ENCODE assay signal across 29 cellular contexts in the genomic region with DNA sequence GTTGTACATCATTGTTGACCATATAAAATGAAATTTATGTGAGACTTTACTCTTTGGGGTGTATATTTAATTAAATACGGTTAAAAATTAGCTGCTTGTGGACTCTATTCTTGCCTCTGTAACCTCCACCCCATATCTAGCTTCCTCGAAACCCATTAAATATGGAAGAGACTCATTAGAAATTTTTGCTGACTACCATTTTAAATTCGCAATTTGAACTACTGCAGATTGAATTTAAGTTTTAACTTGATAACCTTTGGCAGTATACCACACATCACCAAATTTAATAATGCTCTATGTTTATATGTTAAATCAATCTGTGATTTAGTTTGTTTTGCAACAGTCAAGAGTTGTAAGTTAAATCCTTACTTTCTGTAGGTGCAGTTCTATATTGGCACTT.
"Had no signal": no experiment of that assay in that cellular context is flagged by ENCODE, and none has a peak within 500 bp of the region (broad histone marks: within the 10 kb centered on the region; RNA-seq: fewer than 3 reads in every experiment).

No MANE protein-coding gene starts in this region.

- H3K27me3 ChIP-seq: neutrophil, spleen, suprapubic skin, testis, tibial artery, transverse colon, upper lobe of right lung, uterus had no signal

- H3K4me3 ChIP-seq: ovary, psoas muscle, skin epidermis, smooth muscle cell, spleen, suprapubic skin, testis, tibial artery, transverse colon, upper lobe of right lung, uterus had no signal

- DNase-seq: naive thymus-derived CD4-positive, alpha-beta T cell; natural killer cell; nucleus accumbens; ovary; posterior cingulate gyrus; psoas muscle; right cardiac atrium; spleen; stimulated activated CD4-positive, alpha-beta T cell treated with anti-CD3 and anti-CD28 coated beads, Interleukin-12 subunit alpha, Interleukin-12 subunit beta, amount 100 ng/mL, for 4 hours; stimulated activated CD4-positive, alpha-beta T cell treated with anti-CD3 and anti-CD28 coated beads, Interleukin-1b, Interleukin-23, amount 100 ng/mL, for 48 hours; stimulated activated CD4-positive, alpha-beta T cell treated with anti-CD3 and anti-CD28 coated beads, Interleukin-4, amount 100 ng/mL, for 1 hour; stimulated activated CD4-positive, alpha-beta T cell treated with anti-CD3 and anti-CD28 coated beads, Interleukin-4, amount 100 ng/mL, for 4 hours; stimulated activated CD8-positive, alpha-beta memory T cell treated with anti-CD3 and anti-CD28 coated beads, Interleukin-4, amount 100 ng/mL, for 48 hours; stimulated activated naive CD4-positive, alpha-beta T cell; stimulated activated naive CD8-positive, alpha-beta T cell treated with anti-CD3 and anti-CD28 coated beads, Interleukin-15, amount 100 ng/mL, for 72 hours; stimulated activated naive CD8-positive, alpha-beta T cell treated with anti-CD3 and anti-CD28 coated beads, Interleukin-15, Interleukin-2, amounts not matched to agents 100 U/mL and 50 U/mL, for 24 hours; substantia nigra; testis; tibial artery; transverse colon; upper lobe of right lung; uterus had no signal

- ATAC-seq: naive thymus-derived CD4-positive, alpha-beta T cell; natural killer cell; psoas muscle; right cardiac atrium; sciatic nerve; stimulated activated memory B cell treated with anti-CD40 and anti-IgM and Interleukin-4, amounts not matched to agents 10 μg/mL and 1 μg/mL and 100 μg/mL, for 72 hours; stimulated activated naive CD8-positive, alpha-beta T cell treated with anti-CD3 and anti-CD28 coated beads, Interleukin-15, amount 100 ng/mL, for 72 hours; stimulated activated naive CD8-positive, alpha-beta T cell treated with anti-CD3 and anti-CD28 coated beads, Interleukin-15, Interleukin-2, amounts not matched to agents 100 U/mL and 50 U/mL, for 24 hours; upper lobe of right lung had no signal

- H3K27ac ChIP-seq: neutrophil, ovary, parathyroid adenoma, psoas muscle, skin epidermis, spleen, suprapubic skin, testis, tibial artery, transverse colon, upper lobe of right lung, uterus had no signal

- H3K4me2 ChIP-seq: smooth muscle cell had no signal

- H3K9ac ChIP-seq: parathyroid adenoma had no signal

- H3K36me3 ChIP-seq: ovary had no signal

- H2AFZ ChIP-seq: parathyroid adenoma had no signal

- H3K9me3 ChIP-seq: neutrophil, ovary, psoas muscle, spleen, suprapubic skin, testis, tibial artery, transverse colon, upper lobe of right lung, uterus had no signal

- H3K4me1 ChIP-seq: parathyroid adenoma, psoas muscle, spleen, suprapubic skin, testis, tibial artery, transverse colon, upper lobe of right lung, uterus had no signal

- H3K79me2 ChIP-seq: parathyroid adenoma had no signal
